13 cellular contexts compared by ENCODE assay signal in the genomic region with DNA sequence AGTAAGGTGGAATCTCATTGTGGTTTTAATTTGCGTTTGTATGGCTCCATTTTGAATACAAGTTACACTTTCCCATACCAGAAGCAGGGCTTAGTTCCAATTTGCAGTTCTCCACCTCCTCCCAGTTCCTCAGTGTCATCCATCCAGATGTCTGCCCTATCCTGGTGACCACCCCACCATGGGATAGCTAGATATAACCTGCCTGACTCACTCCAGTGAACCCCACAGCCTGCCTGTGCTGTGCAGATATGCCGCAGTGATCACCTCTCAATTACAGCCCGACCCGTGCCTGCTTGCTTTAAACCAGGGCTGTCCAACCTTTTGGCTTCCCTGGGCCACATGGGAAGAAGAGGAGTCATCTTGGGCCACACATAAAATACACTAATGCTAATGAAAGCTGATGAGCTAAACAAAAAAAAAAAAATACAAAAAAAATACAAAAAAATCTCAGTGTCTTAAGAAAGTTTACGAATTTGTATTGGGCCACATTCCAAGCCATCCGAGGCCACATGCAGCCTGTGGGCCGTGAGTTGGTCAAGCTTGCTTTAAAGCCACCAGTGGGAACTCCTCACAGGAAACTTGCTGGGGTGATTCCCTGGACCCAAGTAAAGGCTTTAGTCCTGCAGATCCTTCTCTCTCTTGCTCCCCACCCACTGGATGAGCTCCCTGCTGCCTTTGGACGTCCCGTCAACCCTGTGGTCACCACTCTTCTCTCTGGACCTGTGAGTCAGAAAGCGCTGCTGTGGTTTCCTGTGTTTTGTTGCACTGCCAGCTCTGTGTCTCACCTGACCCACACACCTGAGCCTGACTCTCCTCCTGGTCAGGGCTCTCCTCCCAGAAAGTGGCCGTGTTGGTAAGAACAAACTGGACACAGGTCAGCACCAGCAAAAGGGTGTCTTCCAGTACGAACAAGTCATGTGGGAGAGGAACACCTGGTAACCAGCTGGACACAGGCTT.
DNase-seq lines count a peak whose midpoint lies in the region; ATAC-seq lines count a peak whose summit lies in the region.
"Had no signal": no experiment of that assay in that cellular context is flagged by ENCODE, and none has a peak within 500 bp of the region (broad histone marks: within the 10 kb centered on the region; RNA-seq: fewer than 3 reads in every experiment).

No MANE protein-coding gene starts in this region.

- H3K27ac Mint-ChIP-seq in activated naive CD4-positive, alpha-beta T cell treated with anti-CD3 and anti-CD28 coated beads, Interleukin-2, amount 50 U/mL, for 72 hours, result no peak overlapping the region
- H3K27ac Mint-ChIP-seq: CD8-positive, alpha-beta T cell had no signal

- ATAC-seq in activated naive CD4-positive, alpha-beta T cell treated with anti-CD3 and anti-CD28 coated beads, Interleukin-2, amount 50 U/mL, for 72 hours, result peak; percentile 50 to 77
- peak; percentile 36 for ATAC-seq in stimulated activated naive CD8-positive, alpha-beta T cell treated with anti-CD3 and anti-CD28 coated beads, Interleukin-15, Interleukin-2, amounts not matched to agents 100 U/mL and 50 U/mL, for 24 hours
- no peak for ATAC-seq in GM21528 (IDR thresholded peaks at IDR 0.05; ENCODE audit: low FRiP score, unreplicated experiment)
- ATAC-seq: CD8-positive, alpha-beta T cell had no signal

- peaks cover 14 to 18% of the 10 kb centered on the region in 2 donors for H3K9me3 Mint-ChIP-seq in activated naive CD4-positive, alpha-beta T cell treated with anti-CD3 and anti-CD28 coated beads, Interleukin-2, amount 50 U/mL, for 72 hours

- no peak for DNase-seq in activated naive CD4-positive, alpha-beta T cell treated with anti-CD3 and anti-CD28 coated beads, Interleukin-2, amount 50 U/mL, for 72 hours (ENCODE audit: low spot score in 2 of 2)
- DNase-seq in activated naive CD4-positive, alpha-beta T cell treated with Interleukin-2 at 50 U/mL for 16 hours, result no peak
- DNase-seq in SW480 (ENCODE audit: low spot score) (peak; percentile 36), glomerular visceral epithelial cell (ENCODE audit: extremely low spot score) (peak; percentile 28), mucosa of gallbladder (ENCODE audit: low spot score) (no peak), NCI-H1417 (lab: John Stamatoyannopoulos, UW) (no peak)
- DNase-seq in stimulated activated naive CD8-positive, alpha-beta T cell treated with anti-CD3 and anti-CD28 coated beads, Interleukin-15, Interleukin-2, amounts not matched to agents 100 U/mL and 50 U/mL, for 24 hours, result no peak
- DNase-seq: CD8-positive, alpha-beta T cell; left ventricle myocardium inferior; NCI-H187 treated with DMSO at 0.1 percent for 48 hours; NCI-H510A treated with DMSO at 0.1 percent for 48 hours; stimulated activated CD4-positive, alpha-beta T cell treated with anti-CD3 and anti-CD28 coated beads, Interleukin-4, amount 100 ng/mL, for 1 hour had no signal

- H3K36me3 Mint-ChIP-seq in activated naive CD4-positive, alpha-beta T cell treated with anti-CD3 and anti-CD28 coated beads, Interleukin-2, amount 50 U/mL, for 72 hours, result peaks cover 7 to 14% of the 10 kb centered on the region in 2 donors
- H3K36me3 Mint-ChIP-seq: CD8-positive, alpha-beta T cell had no signal

Comparison
In these comparisons a context has a peak if more than half of its experiments do, and no peak if none do; other contexts are left out.
1. DNase-seq: peak in SW480 (single experiment) and glomerular visceral epithelial cell (single experiment); none in activated naive CD4-positive, alpha-beta T cell treated with anti-CD3 and anti-CD28 coated beads, Interleukin-2, amount 50 U/mL, for 72 hours (0 of 2), activated naive CD4-positive, alpha-beta T cell treated with Interleukin-2 at 50 U/mL for 16 hours (single experiment), stimulated activated naive CD8-positive, alpha-beta T cell treated with anti-CD3 and anti-CD28 coated beads, Interleukin-15, Interleukin-2, amounts not matched to agents 100 U/mL and 50 U/mL, for 24 hours (single experiment), mucosa of gallbladder (single experiment) and NCI-H1417 (0 of 3).